1 cellular context compared by ENCODE assay signal in genomic region chr2:33197198-33197938, GRCh38.
TF ChIP-seq lines count a peak whose summit lies in the region.

No MANE protein-coding gene starts in this region.

TF ChIP-seq in HepG2, 621 proteins besides CTCF, POLR2A, EP300 and RAD21 (continued from another document and continues in another):
- TF ChIP-seq ZNF407 (CRISPR knock-in tag; IDR thresholded peaks at IDR 0.05; ENCODE audit: not compliant biosample characterization) (no peak), CHCHD3 (CRISPR knock-in tag; IDR thresholded peaks at IDR 0.05) (no peak), ZNF543 (CRISPR knock-in tag; IDR thresholded peaks at IDR 0.05) (no peak), PAXIP1 (CRISPR knock-in tag; conservative IDR thresholded peaks at IDR 0.05) (peak; percentile 89), DNMT3B (CRISPR knock-in tag; conservative IDR thresholded peaks at IDR 0.05) (no peak), ZNF138 (CRISPR knock-in tag; IDR thresholded peaks at IDR 0.05; ENCODE audit: low read depth) (no peak), IRX3 (CRISPR knock-in tag; IDR thresholded peaks at IDR 0.05; ENCODE audit: borderline replicate concordance, low read depth) (no peak), MEIS2 (CRISPR knock-in tag; IDR thresholded peaks at IDR 0.05) (no peak), MIXL1 (CRISPR knock-in tag; IDR thresholded peaks at IDR 0.05) (peak; percentile 85), ZNF326 (CRISPR knock-in tag; IDR thresholded peaks at IDR 0.05; ENCODE audit: borderline replicate concordance) (no peak), PTBP1 (IDR thresholded peaks at IDR 0.05; ENCODE audit: low read depth, low read length, poor library complexity, severe bottlenecking) (no peak), FOXK1 (CRISPR knock-in tag; IDR thresholded peaks at IDR 0.05; ENCODE audit: borderline replicate concordance, low read depth) (peak; percentile 79; the same call in 1 of the 2 replicates), ZBTB49 (CRISPR knock-in tag; IDR thresholded peaks at IDR 0.05; ENCODE audit: borderline replicate concordance) (no peak), ZKSCAN5 (CRISPR knock-in tag; IDR thresholded peaks at IDR 0.05) (no peak), MYC (CRISPR knock-in tag; IDR thresholded peaks at IDR 0.05; ENCODE audit: borderline replicate concordance) (no peak), CENPT (CRISPR knock-in tag; IDR thresholded peaks at IDR 0.05; ENCODE audit: low read depth) (no peak), BORCS8-MEF2B (CRISPR knock-in tag; IDR thresholded peaks at IDR 0.05) (no peak), GLMP (CRISPR knock-in tag; IDR thresholded peaks at IDR 0.05; ENCODE audit: borderline replicate concordance) (no peak), ZNF274 (CRISPR knock-in tag; IDR thresholded peaks at IDR 0.05) (no peak), ZNF773 (CRISPR knock-in tag; IDR thresholded peaks at IDR 0.05; ENCODE audit: borderline replicate concordance) (no peak), ZNF781 (CRISPR knock-in tag; IDR thresholded peaks at IDR 0.05; ENCODE audit: borderline replicate concordance, not compliant biosample characterization) (no peak), PHB2 (IDR thresholded peaks at IDR 0.05; ENCODE audit: partially characterized antibody) (no peak), ZFP36L1 (CRISPR knock-in tag; IDR thresholded peaks at IDR 0.05) (no peak), ARNTL (CRISPR knock-in tag; IDR thresholded peaks at IDR 0.05) (no peak), ZNF382 (CRISPR knock-in tag; IDR thresholded peaks at IDR 0.05; ENCODE audit: borderline replicate concordance) (no peak), ZNF746 (CRISPR knock-in tag; IDR thresholded peaks at IDR 0.05) (no peak), AGO1 (IDR thresholded peaks at IDR 0.05; ENCODE audit: low read depth, low read length, poor library complexity, severe bottlenecking) (no peak), ELF4 (CRISPR knock-in tag; IDR thresholded peaks at IDR 0.05; ENCODE audit: borderline replicate concordance) (no peak), ZNF770 (CRISPR knock-in tag; IDR thresholded peaks at IDR 0.05) (no peak), ZFP62 (CRISPR knock-in tag; IDR thresholded peaks at IDR 0.05) (no peak), ZSCAN20 (CRISPR knock-in tag; IDR thresholded peaks at IDR 0.05; ENCODE audit: borderline replicate concordance) (no peak)
- TF ChIP-seq, protein P1, sequence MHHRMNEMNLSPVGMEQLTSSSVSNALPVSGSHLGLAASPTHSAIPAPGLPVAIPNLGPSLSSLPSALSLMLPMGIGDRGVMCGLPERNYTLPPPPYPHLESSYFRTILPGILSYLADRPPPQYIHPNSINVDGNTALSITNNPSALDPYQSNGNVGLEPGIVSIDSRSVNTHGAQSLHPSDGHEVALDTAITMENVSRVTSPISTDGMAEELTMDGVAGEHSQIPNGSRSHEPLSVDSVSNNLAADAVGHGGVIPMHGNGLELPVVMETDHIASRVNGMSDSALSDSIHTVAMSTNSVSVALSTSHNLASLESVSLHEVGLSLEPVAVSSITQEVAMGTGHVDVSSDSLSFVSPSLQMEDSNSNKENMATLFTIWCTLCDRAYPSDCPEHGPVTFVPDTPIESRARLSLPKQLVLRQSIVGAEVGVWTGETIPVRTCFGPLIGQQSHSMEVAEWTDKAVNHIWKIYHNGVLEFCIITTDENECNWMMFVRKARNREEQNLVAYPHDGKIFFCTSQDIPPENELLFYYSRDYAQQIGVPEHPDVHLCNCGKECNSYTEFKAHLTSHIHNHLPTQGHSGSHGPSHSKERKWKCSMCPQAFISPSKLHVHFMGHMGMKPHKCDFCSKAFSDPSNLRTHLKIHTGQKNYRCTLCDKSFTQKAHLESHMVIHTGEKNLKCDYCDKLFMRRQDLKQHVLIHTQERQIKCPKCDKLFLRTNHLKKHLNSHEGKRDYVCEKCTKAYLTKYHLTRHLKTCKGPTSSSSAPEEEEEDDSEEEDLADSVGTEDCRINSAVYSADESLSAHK (CRISPR knock-in tag; IDR thresholded peaks at IDR 0.05; ENCODE audit: borderline replicate concordance): no peak
- TF ChIP-seq, protein P2, sequence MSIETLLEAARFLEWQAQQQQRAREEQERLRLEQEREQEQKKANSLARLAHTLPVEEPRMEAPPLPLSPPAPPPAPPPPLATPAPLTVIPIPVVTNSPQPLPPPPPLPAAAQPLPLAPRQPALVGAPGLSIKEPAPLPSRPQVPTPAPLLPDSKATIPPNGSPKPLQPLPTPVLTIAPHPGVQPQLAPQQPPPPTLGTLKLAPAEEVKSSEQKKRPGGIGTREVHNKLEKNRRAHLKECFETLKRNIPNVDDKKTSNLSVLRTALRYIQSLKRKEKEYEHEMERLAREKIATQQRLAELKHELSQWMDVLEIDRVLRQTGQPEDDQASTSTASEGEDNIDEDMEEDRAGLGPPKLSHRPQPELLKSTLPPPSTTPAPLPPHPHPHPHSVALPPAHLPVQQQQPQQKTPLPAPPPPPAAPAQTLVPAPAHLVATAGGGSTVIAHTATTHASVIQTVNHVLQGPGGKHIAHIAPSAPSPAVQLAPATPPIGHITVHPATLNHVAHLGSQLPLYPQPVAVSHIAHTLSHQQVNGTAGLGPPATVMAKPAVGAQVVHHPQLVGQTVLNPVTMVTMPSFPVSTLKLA (IDR thresholded peaks at IDR 0.05): no peak
- TF ChIP-seq, protein P3, sequence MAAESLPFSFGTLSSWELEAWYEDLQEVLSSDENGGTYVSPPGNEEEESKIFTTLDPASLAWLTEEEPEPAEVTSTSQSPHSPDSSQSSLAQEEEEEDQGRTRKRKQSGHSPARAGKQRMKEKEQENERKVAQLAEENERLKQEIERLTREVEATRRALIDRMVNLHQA (CRISPR knock-in tag; IDR thresholded peaks at IDR 0.05): no peak
- TF ChIP-seq, protein P4, sequence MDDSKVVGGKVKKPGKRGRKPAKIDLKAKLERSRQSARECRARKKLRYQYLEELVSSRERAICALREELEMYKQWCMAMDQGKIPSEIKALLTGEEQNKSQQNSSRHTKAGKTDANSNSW (CRISPR knock-in tag; IDR thresholded peaks at IDR 0.05; ENCODE audit: borderline replicate concordance): no peak
